ENCODE assay signal across 12 cellular contexts in the genomic region with DNA sequence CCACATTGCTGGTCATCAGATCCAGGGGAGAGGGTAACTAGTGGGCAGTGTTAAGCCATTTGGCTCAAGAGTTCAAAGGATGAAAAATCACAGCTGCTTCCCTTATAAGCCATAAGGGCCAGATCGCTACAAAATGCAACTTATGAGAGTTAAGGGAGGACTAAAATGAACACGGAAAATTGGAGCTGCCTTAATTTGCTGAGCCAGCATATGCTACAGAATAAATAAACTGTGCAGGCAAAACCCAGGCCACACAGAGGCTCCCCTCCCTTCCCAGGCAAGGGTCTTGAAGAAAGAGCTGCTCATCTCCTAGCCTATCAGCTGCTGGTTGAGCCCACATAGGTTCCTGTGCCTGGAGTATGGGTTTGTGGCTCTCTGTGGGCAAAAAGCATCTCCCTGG.
DNase-seq lines count a peak whose midpoint lies in the region; ATAC-seq and TF ChIP-seq lines count a peak whose summit lies in the region.
"Had no signal": no experiment of that assay in that cellular context is flagged by ENCODE, and none has a peak within 500 bp of the region (broad histone marks: within the 10 kb centered on the region; RNA-seq: fewer than 3 reads in every experiment).

No MANE protein-coding gene starts in this region.

- no peaks in the 10 kb centered on the region for H3K36me3 Mint-ChIP-seq in nephron (ENCODE audit: low read depth)
- H3K36me3 Mint-ChIP-seq: CD8-positive, alpha-beta memory T cell had no signal

- peaks cover 3% of the 10 kb centered on the region for H3K27me3 Mint-ChIP-seq in nephron (ENCODE audit: low read depth)

- no peaks in the 10 kb centered on the region for H3K9me3 ChIP-seq in testis

- peak overlapping the region; percentile 76 to 95 (median 82) for H3K27ac Mint-ChIP-seq in nephron
- H3K27ac Mint-ChIP-seq: CD8-positive, alpha-beta memory T cell; H9 had no signal

- no peaks in the 10 kb centered on the region for H3K9me3 Mint-ChIP-seq in nephron
- H3K9me3 Mint-ChIP-seq: H9 had no signal

- no peaks in the 10 kb centered on the region for H3K36me3 ChIP-seq in testis (ENCODE audit: low read depth, missing control alignments)

- no peak overlapping the region for H3K4me3 Mint-ChIP-seq in nephron
- H3K4me3 Mint-ChIP-seq: CD8-positive, alpha-beta memory T cell; H9 had no signal

- H3K27me3 ChIP-seq in testis, result no peaks in the 10 kb centered on the region

- no peak for TF ChIP-seq POLR2A in testis (IDR thresholded peaks at IDR 0.05)

- ATAC-seq in GM21529 (IDR thresholded peaks at IDR 0.05; ENCODE audit: unreplicated experiment) (no peak), GM18867 (IDR thresholded peaks at IDR 0.05; ENCODE audit: unreplicated experiment) (no peak)

- TF ChIP-seq CTCF in C4-2B (conservative IDR thresholded peaks at IDR 0.05), result no peak
- TF ChIP-seq CTCF in VCaP (conservative IDR thresholded peaks at IDR 0.05), result no peak
- no peak for TF ChIP-seq CTCF in nephron (IDR thresholded peaks at IDR 0.05; ENCODE audit: unreplicated experiment in 3 of 3)
- TF ChIP-seq CTCF in testis (IDR thresholded peaks at IDR 0.05), result no peak

- WGBS in testis, 2 donors, result 23 to 34% methylated on average over 2 of the region's 2 CpGs

- H3K4me1 ChIP-seq in testis, result peaks cover 18% of the 10 kb centered on the region

- intact Hi-C loops in testis (cut with DNase I; ENCODE audit: low total_unique reads), result no loop called here

- H3K4me3 ChIP-seq in testis, result no peak overlapping the region
- H3K4me3 ChIP-seq: GM23248 had no signal

- no peak for DNase-seq in testis
- DNase-seq in MV-4-11 (lab: John Stamatoyannopoulos, UW), result no peak
- DNase-seq: Caco-2; CD8-positive, alpha-beta memory T cell; GM23248; H9; KBM-7 had no signal

- peak overlapping the region; percentile 66 for H3K27ac ChIP-seq in C4-2B
- H3K27ac ChIP-seq in VCaP, result peak overlapping the region; percentile 77
- H3K27ac ChIP-seq in testis, result peak overlapping the region; percentile 42 to 47
- H3K27ac ChIP-seq: GM23248 had no signal

- peaks cover 59% of the 10 kb centered on the region for H3K4me1 Mint-ChIP-seq in nephron
- H3K4me1 Mint-ChIP-seq: CD8-positive, alpha-beta memory T cell had no signal
